ENCODE assay signal across 8 cellular contexts in genomic region chr2:69082430-69082997, GRCh38.
DNase-seq lines count a peak whose midpoint lies in the region; ATAC-seq and TF ChIP-seq lines count a peak whose summit lies in the region.

No MANE protein-coding gene starts in this region.

- peaks cover 58% of the 10 kb centered on the region for H3F3A ChIP-seq in smooth muscle cell (ENCODE audit: low read depth)

- H3K9me3 ChIP-seq in SK-N-MC (ENCODE audit: low read depth, low read length) (no peaks in the 10 kb centered on the region), smooth muscle cell (replicated peaks; ENCODE audit: low read depth) (no peaks in the 10 kb centered on the region)

- H3K27ac Mint-ChIP-seq in HFFc6, result peak overlapping the region; percentile 47
- H3K27ac Mint-ChIP-seq in activated CD4-positive, alpha-beta T cell treated with anti-CD3 and anti-CD28 coated beads for 36 hours, result no peak overlapping the region

- peak; percentile 67 for DNase-seq in HFFc6
- DNase-seq in SK-N-MC (ENCODE audit: low read depth, low spot score), result peak; percentile 61
- DNase-seq in glomerular visceral epithelial cell (ENCODE audit: extremely low spot score), result peak; percentile 90
- peak; percentile 51 for DNase-seq in smooth muscle cell (lab: John Stamatoyannopoulos, UW; ENCODE audit: unreplicated experiment)
- no peak for DNase-seq in activated CD4-positive, alpha-beta T cell treated with anti-CD3 and anti-CD28 coated beads for 36 hours

- H3K36me3 ChIP-seq in SK-N-MC (ENCODE audit: insufficient read depth, low read length) (peaks cover 22% of the 10 kb centered on the region), smooth muscle cell (ENCODE audit: low read depth) (no peaks in the 10 kb centered on the region)

- no peaks in the 10 kb centered on the region for H3K79me2 ChIP-seq in smooth muscle cell (ENCODE audit: low read depth)

- H3K4me3 Mint-ChIP-seq in HFFc6, result no peak overlapping the region
- no peak overlapping the region for H3K4me3 Mint-ChIP-seq in activated CD4-positive, alpha-beta T cell treated with anti-CD3 and anti-CD28 coated beads for 36 hours

- peaks cover 78% of the 10 kb centered on the region for H3K36me3 Mint-ChIP-seq in HFFc6 (ENCODE audit: low read depth)
- no peaks in the 10 kb centered on the region for H3K36me3 Mint-ChIP-seq in activated CD4-positive, alpha-beta T cell treated with anti-CD3 and anti-CD28 coated beads for 36 hours (ENCODE audit: low read depth)

- H4K20me1 ChIP-seq in smooth muscle cell (ENCODE audit: low read depth), result no peaks in the 10 kb centered on the region

- H3K9me3 Mint-ChIP-seq in HFFc6, result no peaks in the 10 kb centered on the region
- H3K9me3 Mint-ChIP-seq in activated CD4-positive, alpha-beta T cell treated with anti-CD3 and anti-CD28 coated beads for 36 hours (ENCODE audit: low read depth), result no peaks in the 10 kb centered on the region

- peaks cover 16% of the 10 kb centered on the region for H3K4me1 ChIP-seq in smooth muscle cell (ENCODE audit: low read depth)

- no peak for ATAC-seq in GM21723 (IDR thresholded peaks at IDR 0.05; ENCODE audit: unreplicated experiment)
- ATAC-seq in GM19351 (IDR thresholded peaks at IDR 0.05; ENCODE audit: unreplicated experiment), result no peak
- no peak for ATAC-seq in activated CD4-positive, alpha-beta T cell treated with anti-CD3 and anti-CD28 coated beads for 36 hours
- ATAC-seq in HG03460 (IDR thresholded peaks at IDR 0.05; ENCODE audit: unreplicated experiment), result no peak

- H3K4me3 ChIP-seq in SK-N-MC (no peak overlapping the region), smooth muscle cell (no peak overlapping the region)

- CTCF ChIA-PET in activated CD4-positive, alpha-beta T cell treated with anti-CD3 and anti-CD28 coated beads for 36 hours (lab: Charles Lee), result interaction anchor here (0.7 kb wide), 1 partner anchor 37 kb away, joined by 4 read pairs; no protein-coding TSS in a partner anchor

- no peak overlapping the region for H2AFZ ChIP-seq in smooth muscle cell (ENCODE audit: low read depth)

- no peak for TF ChIP-seq CTCF in HFFc6 (IDR thresholded peaks at IDR 0.05)
- TF ChIP-seq CTCF in smooth muscle cell (IDR thresholded peaks at IDR 0.05; ENCODE audit: borderline replicate concordance, insufficient read depth, poor library complexity, severe bottlenecking), result no peak

- intact Hi-C loops in activated CD4-positive, alpha-beta T cell treated with anti-CD3 and anti-CD28 coated beads for 36 hours (cut with DNase I, micrococcal nuclease), result no loop called here

- H3K27me3 ChIP-seq in smooth muscle cell (ENCODE audit: low read depth), result no peaks in the 10 kb centered on the region

- peak overlapping the region; percentile 84 for H3K27ac ChIP-seq in SK-N-MC
- H3K27ac ChIP-seq in smooth muscle cell (ENCODE audit: low read depth), result peak overlapping the region; percentile 99

- WGBS in smooth muscle cell (ENCODE audit: low lambda C conversion rate), result 16% methylated on average over 9 of the region's 9 CpGs

- H3K9ac ChIP-seq in SK-N-MC (ENCODE audit: insufficient read length), result no peak overlapping the region
- H3K9ac ChIP-seq in smooth muscle cell (ENCODE audit: low read depth), result peak overlapping the region; percentile 77

- H3K27me3 Mint-ChIP-seq in HFFc6 (ENCODE audit: insufficient read depth), result no peaks in the 10 kb centered on the region
- peaks cover 14% of the 10 kb centered on the region for H3K27me3 Mint-ChIP-seq in activated CD4-positive, alpha-beta T cell treated with anti-CD3 and anti-CD28 coated beads for 36 hours

- peaks cover 46% of the 10 kb centered on the region for H3K4me1 Mint-ChIP-seq in HFFc6 (ENCODE audit: low read depth)
- no peaks in the 10 kb centered on the region for H3K4me1 Mint-ChIP-seq in activated CD4-positive, alpha-beta T cell treated with anti-CD3 and anti-CD28 coated beads for 36 hours

- POLR2A ChIA-PET in activated CD4-positive, alpha-beta T cell treated with anti-CD3 and anti-CD28 coated beads for 36 hours (lab: Charles Lee), result interaction anchor here (0.5 kb wide), 1 partner anchor 431 kb away, joined by 3 read pairs; no protein-coding TSS in a partner anchor

- peak overlapping the region; percentile 71 for H3K4me2 ChIP-seq in smooth muscle cell
